Comparison of ENCODE assay signal across 7 cellular contexts in the genomic region with DNA sequence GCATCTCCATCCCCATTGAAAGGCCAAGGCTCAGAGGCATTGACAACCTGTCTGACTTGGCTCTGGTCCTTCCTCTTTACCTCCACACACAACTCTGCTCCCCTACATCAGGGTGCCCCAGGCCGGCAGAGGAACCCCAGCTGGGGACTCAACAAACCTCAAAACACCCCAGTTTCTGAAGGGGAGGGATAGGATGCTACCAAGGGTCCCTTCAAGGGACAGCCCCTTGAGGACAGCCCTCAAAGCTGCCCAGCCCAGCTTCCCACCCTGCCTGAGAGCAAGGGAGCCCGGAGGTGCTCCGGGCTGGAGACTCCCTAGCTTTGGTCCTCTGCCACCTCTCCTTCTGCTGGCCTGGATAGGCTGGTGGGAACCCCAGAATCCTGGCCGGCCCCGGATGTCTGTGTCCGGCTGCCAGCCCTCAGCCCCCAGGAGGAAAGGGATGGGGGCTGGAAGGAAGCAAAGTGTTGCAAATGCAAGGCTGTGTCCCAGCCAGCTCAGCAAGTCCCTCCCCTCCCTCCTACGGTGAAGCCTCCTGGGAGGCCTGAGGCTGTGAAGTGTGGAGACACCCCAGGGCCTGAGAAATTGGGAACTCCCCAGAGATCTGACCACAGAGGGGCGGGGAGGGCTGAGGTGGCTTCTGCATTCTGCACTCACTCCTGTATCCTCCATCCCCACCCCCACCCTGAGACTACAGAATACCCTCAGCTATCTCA. TPM values are rescaled to one million over a fixed set of nuclear protein-coding genes. Genes with fewer than 3 reads are reported as not detected.
DNase-seq lines count a peak whose midpoint lies in the region; ATAC-seq and TF ChIP-seq lines count a peak whose summit lies in the region.

No MANE protein-coding gene starts in this region.

- intact Hi-C loops in left colon (cut with DNase I, micrococcal nuclease) = no loop called here
- intact Hi-C loops in vagina (cut with DNase I) = no loop called here

- no peaks in the 10 kb centered on the region for H3K36me3 ChIP-seq in OCI-LY3 (replicated peaks; ENCODE audit: low read depth, low read length)
- peaks cover 13% of the 10 kb centered on the region for H3K36me3 ChIP-seq in thymus (ENCODE audit: control insufficient read depth, insufficient read depth)
- H3K36me3 ChIP-seq in vagina = peaks cover 0 to 6% of the 10 kb centered on the region in 2 donors

- H3K79me2 ChIP-seq in OCI-LY3 (ENCODE audit: low read length) = peaks cover 24% of the 10 kb centered on the region

- H3K27ac ChIP-seq in OCI-LY3 (ENCODE audit: low read length) (no peak overlapping the region), thymus (ENCODE audit: low read depth) (peak overlapping the region; percentile 25), vagina (no peak overlapping the region)

- no peak overlapping the region for H3K9ac ChIP-seq in OCI-LY3 (ENCODE audit: low read length)

- no peaks in the 10 kb centered on the region for H3K27me3 Mint-ChIP-seq in activated naive CD4-positive, alpha-beta T cell treated with anti-CD3 and anti-CD28 coated beads, Interleukin-2, amount 50 U/mL, for 24 hours

- TF ChIP-seq CTCF in GM20000 (IDR thresholded peaks at IDR 0.05; ENCODE audit: extremely low read depth, missing control alignments) (no peak), OCI-LY3 (IDR thresholded peaks at IDR 0.05; ENCODE audit: low read depth, low read length) (no peak), vagina (IDR thresholded peaks at IDR 0.05) (no peak)

- peak overlapping the region; percentile 71 for H3K4me3 Mint-ChIP-seq in activated naive CD4-positive, alpha-beta T cell treated with anti-CD3 and anti-CD28 coated beads, Interleukin-2, amount 50 U/mL, for 24 hours

- H4K20me1 ChIP-seq in OCI-LY3 (ENCODE audit: insufficient read depth, low read length) = peaks cover 9% of the 10 kb centered on the region

- H2AFZ ChIP-seq in OCI-LY3 (ENCODE audit: low read depth, low read length) = no peak overlapping the region

- H3K36me3 Mint-ChIP-seq in activated naive CD4-positive, alpha-beta T cell treated with anti-CD3 and anti-CD28 coated beads, Interleukin-2, amount 50 U/mL, for 24 hours = no peaks in the 10 kb centered on the region

- TF ChIP-seq POLR2A in vagina (IDR thresholded peaks at IDR 0.05) = no peak

- DNase-seq in GM20000 (ENCODE audit: low spot score) = peak; percentile 85
- peak; percentile 45 to 61 for DNase-seq in left colon
- no peak for DNase-seq in vagina (ENCODE audit: extremely low spot score in 2 of 2)

- H3K27me3 ChIP-seq in OCI-LY3 (ENCODE audit: low read depth, low read length) (no peaks in the 10 kb centered on the region; the same call in 1 of the 2 replicates), thymus (ENCODE audit: control insufficient read depth, insufficient read depth) (no peaks in the 10 kb centered on the region), vagina (no peaks in the 10 kb centered on the region)

- no peaks in the 10 kb centered on the region for H3K9me3 ChIP-seq in OCI-LY3 (ENCODE audit: insufficient read depth, low read length)
- H3K9me3 ChIP-seq in thymus (ENCODE audit: control insufficient read depth) = no peaks in the 10 kb centered on the region
- no peaks in the 10 kb centered on the region for H3K9me3 ChIP-seq in vagina

- no peak for ATAC-seq in left colon
- ATAC-seq in HG03135 (IDR thresholded peaks at IDR 0.05; ENCODE audit: unreplicated experiment) = no peak

- peaks cover 49% of the 10 kb centered on the region for H3K4me1 Mint-ChIP-seq in activated naive CD4-positive, alpha-beta T cell treated with anti-CD3 and anti-CD28 coated beads, Interleukin-2, amount 50 U/mL, for 24 hours

- peaks cover 65% of the 10 kb centered on the region for H3K4me1 ChIP-seq in OCI-LY3 (ENCODE audit: low read length)
- peaks cover 10% of the 10 kb centered on the region for H3K4me1 ChIP-seq in thymus (ENCODE audit: control insufficient read depth, insufficient read depth, low read length)
- H3K4me1 ChIP-seq in vagina = peaks cover 25% of the 10 kb centered on the region

- WGBS in thymus = 27% methylated on average over 8 of the region's 8 CpGs

- peak overlapping the region; percentile 37 for H3K4me3 ChIP-seq in OCI-LY3 (ENCODE audit: low read length)
- no peak overlapping the region for H3K4me3 ChIP-seq in thymus (ENCODE audit: low read length)
- H3K4me3 ChIP-seq in vagina = no peak overlapping the region

- no peaks in the 10 kb centered on the region for H3K9me3 Mint-ChIP-seq in activated naive CD4-positive, alpha-beta T cell treated with anti-CD3 and anti-CD28 coated beads, Interleukin-2, amount 50 U/mL, for 24 hours

- peak overlapping the region; percentile 94 for H3K4me2 ChIP-seq in OCI-LY3 (ENCODE audit: low read length)

- H3K27ac Mint-ChIP-seq in activated naive CD4-positive, alpha-beta T cell treated with anti-CD3 and anti-CD28 coated beads, Interleukin-2, amount 50 U/mL, for 24 hours = peak overlapping the region; percentile 74

RNA-seq across cellular contexts. Expression of gene MARCKSL1, which starts 1.1 kb away (rescaled TPM):
- total RNA-seq in left colon = 100 to 1,000 TPM; 135 to 144 TPM
- polyA plus RNA-seq in thymus = 113 TPM
- total RNA-seq in vagina = 36.8 TPM

RNA-seq across cellular contexts. Expression of gene FAM229A, which starts 25.2 kb away (rescaled TPM):
- 1 to 10 TPM; 7.9 to 8.9 TPM for total RNA-seq in left colon
- polyA plus RNA-seq in thymus = 14.6 TPM
- total RNA-seq in vagina = 10.1 TPM

RNA-seq across cellular contexts. Expression of gene TSSK3, which starts 25.2 kb away (rescaled TPM):
- 1 to 10 TPM; 1.2 to 1.9 TPM for total RNA-seq in left colon
- polyA plus RNA-seq in thymus = 2.6 TPM
- not detected for total RNA-seq in vagina

RNA-seq across cellular contexts. Expression of gene HDAC1, which starts 45.2 kb away (rescaled TPM):
- total RNA-seq in left colon = 100 to 1,000 TPM; 218 to 252 TPM
- polyA plus RNA-seq in thymus = 103 TPM
- total RNA-seq in vagina = 65.6 TPM

RNA-seq across cellular contexts. Expression of gene BSDC1, which starts 57.1 kb away (rescaled TPM):
- total RNA-seq in left colon (10 to 100 TPM; 73.0 to 87.9 TPM), vagina (54.3 TPM)
- polyA plus RNA-seq in thymus = 36.6 TPM

Comparison
In these comparisons a context has a peak if more than half of its experiments do, and no peak if none do; other contexts are left out.
1. DNase-seq: peak in GM20000 (single experiment) and left colon (2 of 2); none in vagina (0 of 2).